1 cellular context compared by ENCODE assay signal in genomic region chr3:152257246-152258074, GRCh38.
TF ChIP-seq lines count a peak whose summit lies in the region.

No MANE protein-coding gene starts in this region.

TF ChIP-seq in K562, 482 proteins besides CTCF, POLR2A, EP300 and RAD21 (continued from another document and continues in another):
- TF ChIP-seq ZBTB9 (CRISPR knock-in tag; IDR thresholded peaks at IDR 0.05) (no peak), PRDM10 (IDR thresholded peaks at IDR 0.05; ENCODE audit: partially characterized antibody) (peak; percentile 10), ETV1 (tag; conservative IDR thresholded peaks at IDR 0.05; ENCODE audit: low read depth) (0 out of 2 replicates have a peak, but pooled peaks have one; percentile 12), ZNF507 (tag; conservative IDR thresholded peaks at IDR 0.05) (no peak), NCOR1 (IDR thresholded peaks at IDR 0.05) (no peak), GABPA (tag; conservative IDR thresholded peaks at IDR 0.05; ENCODE audit: low read depth) (peak; percentile 32; the same call in 1 of the 2 replicates), TFAM (CRISPR knock-in tag; conservative IDR thresholded peaks at IDR 0.05) (no peak), ZNF696 (CRISPR knock-in tag; conservative IDR thresholded peaks at IDR 0.05) (no peak), CGGBP1 (CRISPR knock-in tag; IDR thresholded peaks at IDR 0.05) (no peak), MIER1 (IDR thresholded peaks at IDR 0.05; ENCODE audit: low read depth) (no peak), ZNF347 (CRISPR knock-in tag; IDR thresholded peaks at IDR 0.05; ENCODE audit: low read depth) (no peak), NCOA6 (IDR thresholded peaks at IDR 0.05) (no peak), FOS (IDR thresholded peaks at IDR 0.05; ENCODE audit: extremely low read depth, insufficient read length) (no peak), ZNF785 (CRISPR knock-in tag; IDR thresholded peaks at IDR 0.05) (no peak), ATF3 (IDR thresholded peaks at IDR 0.05) (peak; percentile 47; the same call in 1 of the 2 replicates), ATF3 (CRISPR knock-in tag; conservative IDR thresholded peaks at IDR 0.05) (no peak), SMAD4 (CRISPR knock-in tag; conservative IDR thresholded peaks at IDR 0.05) (no peak), PHTF2 (CRISPR knock-in tag; IDR thresholded peaks at IDR 0.05) (no peak), RAD51 (IDR thresholded peaks at IDR 0.05; ENCODE audit: borderline replicate concordance, low read depth) (no peak), CUX1 (CRISPR knock-in tag; IDR thresholded peaks at IDR 0.05) (no peak), ZC3H11A (IDR thresholded peaks at IDR 0.05; ENCODE audit: low read depth, low read length) (no peak), AFF4 (CRISPR knock-in tag; IDR thresholded peaks at IDR 0.05) (no peak), KLF10 (CRISPR knock-in tag; IDR thresholded peaks at IDR 0.05) (no peak), HMGXB4 (CRISPR knock-in tag; IDR thresholded peaks at IDR 0.05) (no peak)
